Comparison of ENCODE assay signal across 20 cellular contexts in the genomic region with DNA sequence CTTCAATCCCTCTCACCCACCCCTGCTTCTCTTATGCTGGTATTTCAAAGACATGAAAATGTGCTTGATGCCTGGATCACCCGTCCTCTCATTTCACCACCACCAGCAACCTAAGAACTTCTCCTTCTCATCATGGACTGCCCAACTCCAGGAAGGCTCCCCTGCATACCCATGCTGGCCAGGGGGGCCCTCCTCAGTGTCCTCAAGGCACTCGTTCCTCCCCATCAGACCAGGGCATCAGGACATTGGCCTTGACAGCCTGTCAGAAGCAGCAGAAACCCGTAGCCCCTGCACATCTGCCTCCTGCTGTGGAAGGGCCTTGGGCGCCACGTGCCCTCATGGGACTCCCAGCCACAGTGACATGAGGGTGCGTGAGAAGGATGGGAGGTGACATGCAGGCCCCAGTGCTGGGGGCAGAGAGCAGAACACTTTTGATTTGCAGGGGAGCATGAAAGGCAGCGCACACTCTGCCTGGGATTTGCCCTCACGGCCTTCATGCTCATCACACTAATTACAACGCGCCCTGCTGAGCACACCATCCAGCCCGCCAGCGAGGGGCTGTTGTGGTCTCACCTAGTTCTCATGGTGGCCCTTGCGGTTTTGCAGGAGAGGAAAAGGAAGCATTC. TPM values are rescaled to one million over a fixed set of nuclear protein-coding genes. Genes with fewer than 3 reads are reported as not detected.
DNase-seq lines count a peak whose midpoint lies in the region; ATAC-seq and TF ChIP-seq lines count a peak whose summit lies in the region.
"Had no signal": no experiment of that assay in that cellular context is flagged by ENCODE, and none has a peak within 500 bp of the region (broad histone marks: within the 10 kb centered on the region; RNA-seq: fewer than 3 reads in every experiment).

No MANE protein-coding gene starts in this region.

- no peaks in the 10 kb centered on the region for H3K9me3 ChIP-seq in osteoblast (ENCODE audit: low read depth, low read length)
- H3K9me3 ChIP-seq: heart right ventricle, left ventricle myocardium inferior, pancreas, uterus had no signal

- H2AFZ ChIP-seq in osteoblast (ENCODE audit: low read length): no peak overlapping the region

- H3K4me2 ChIP-seq in osteoblast (ENCODE audit: insufficient read depth, low read length): no peak overlapping the region

- no peaks in the 10 kb centered on the region for H3K36me3 Mint-ChIP-seq in effector memory CD8-positive, alpha-beta T cell (ENCODE audit: insufficient read depth)
- H3K36me3 Mint-ChIP-seq: activated CD8-positive, alpha-beta memory T cell treated with anti-CD3 and anti-CD28 coated beads, Interleukin-2, amount 10 ng/mL, durations not matched to agents 7 days and 5 days had no signal

- peaks cover 0 to 1% of the 10 kb centered on the region in 2 donors for H3K9me3 Mint-ChIP-seq in effector memory CD8-positive, alpha-beta T cell
- H3K9me3 Mint-ChIP-seq: activated naive CD8-positive, alpha-beta T cell treated with anti-CD3 and anti-CD28 coated beads, Interleukin-2, amount 50 U/mL, for 24 hours; activated T-helper 2 cell treated with anti-CD3 and anti-CD28 coated beads, Interferon-gamma antibody, Interleukin-2, Interleukin-4, amounts not matched to agents 10 μg/mL and 5 μg/mL and 100 μg/mL, durations not matched to agents 14 hours and 24 hours and 36 hours; dendritic cell treated with granulocyte-macrophage colony-stimulating factor and Interleukin-4, amounts not matched to agents 40 ng/mL and 50 ng/mL, for 4 days had no signal

- H3K36me3 ChIP-seq in osteoblast (ENCODE audit: insufficient read depth, low read length): peaks cover 5% of the 10 kb centered on the region
- H3K36me3 ChIP-seq: heart right ventricle, left ventricle myocardium inferior, pancreas, uterus had no signal

- DNase-seq in DMS53 (lab: John Stamatoyannopoulos, UW): peak; percentile 23
- no peak for DNase-seq in DMS53 treated with DMSO at 0.1 percent for 48 hours (lab: John Stamatoyannopoulos, UW; ENCODE audit: unreplicated experiment)
- DNase-seq in Jurkat, Clone E6-1 (ENCODE audit: low read depth, low spot score): peak; percentile 35
- DNase-seq in effector memory CD8-positive, alpha-beta T cell: no peak
- peak; percentile 38 for DNase-seq in osteoblast (ENCODE audit: insufficient read length, low spot score, missing footprints)
- DNase-seq in cerebellar cortex (ENCODE audit: low spot score): no peak
- no peak for DNase-seq in COLO668 (lab: John Stamatoyannopoulos, UW; ENCODE audit: unreplicated experiment)
- DNase-seq: activated CD8-positive, alpha-beta memory T cell treated with anti-CD3 and anti-CD28 coated beads, Interleukin-2, amount 10 ng/mL, durations not matched to agents 7 days and 5 days; activated naive CD8-positive, alpha-beta T cell treated with anti-CD3 and anti-CD28 coated beads, Interleukin-2, amount 50 U/mL, for 24 hours; heart right ventricle; left ventricle myocardium inferior; NCI-H2107; NCI-H510A treated with DMSO at 0.1 percent for 48 hours; pancreas; uterus had no signal

- TF ChIP-seq CTCF in osteoblast (IDR thresholded peaks at IDR 0.05; ENCODE audit: extremely low read depth, low read depth, low read length): no peak

- H4K20me1 ChIP-seq in osteoblast (ENCODE audit: insufficient read depth, low read length): peaks cover 8% of the 10 kb centered on the region

- no peak overlapping the region for H3K4me3 ChIP-seq in Jurkat, Clone E6-1 (ENCODE audit: low read length)
- no peak overlapping the region for H3K4me3 ChIP-seq in osteoblast (ENCODE audit: insufficient read depth, low read length)

- H3K79me2 ChIP-seq in osteoblast (ENCODE audit: insufficient read depth, low read length): peaks cover 24% of the 10 kb centered on the region

- peaks cover 46 to 61% of the 10 kb centered on the region in 2 donors for H3K27me3 Mint-ChIP-seq in effector memory CD8-positive, alpha-beta T cell

- peaks cover 12% of the 10 kb centered on the region for H3K4me1 ChIP-seq in osteoblast (ENCODE audit: insufficient read depth, low read length)
- H3K4me1 ChIP-seq: pancreas had no signal

- peaks cover 3 to 12% of the 10 kb centered on the region in 2 donors for H3K4me1 Mint-ChIP-seq in effector memory CD8-positive, alpha-beta T cell (ENCODE audit: low read depth in 2 of 2)
- H3K4me1 Mint-ChIP-seq: activated CD8-positive, alpha-beta memory T cell treated with anti-CD3 and anti-CD28 coated beads, Interleukin-2, amount 10 ng/mL, durations not matched to agents 7 days and 5 days had no signal

- H3K4me3 Mint-ChIP-seq in effector memory CD8-positive, alpha-beta T cell: peak overlapping the region; percentile 4 to 76
- H3K4me3 Mint-ChIP-seq: activated CD8-positive, alpha-beta memory T cell treated with anti-CD3 and anti-CD28 coated beads, Interleukin-2, amount 10 ng/mL, durations not matched to agents 7 days and 5 days; activated naive CD8-positive, alpha-beta T cell treated with anti-CD3 and anti-CD28 coated beads, Interleukin-2, amount 50 U/mL, for 24 hours; dendritic cell treated with granulocyte-macrophage colony-stimulating factor and Interleukin-4, amounts not matched to agents 40 ng/mL and 50 ng/mL, for 4 days had no signal

- H3K27me3 ChIP-seq in osteoblast (ENCODE audit: insufficient read depth, low read length): no peaks in the 10 kb centered on the region
- H3K27me3 ChIP-seq: pancreas, uterus had no signal

- ATAC-seq in effector memory CD8-positive, alpha-beta T cell (replicated peaks): no peak
- no peak for ATAC-seq in GM18873 (IDR thresholded peaks at IDR 0.05; ENCODE audit: low FRiP score, unreplicated experiment)
- ATAC-seq: activated CD8-positive, alpha-beta memory T cell treated with anti-CD3 and anti-CD28 coated beads, Interleukin-2, amount 10 ng/mL, durations not matched to agents 7 days and 5 days; activated naive CD8-positive, alpha-beta T cell treated with anti-CD3 and anti-CD28 coated beads, Interleukin-2, amount 50 U/mL, for 24 hours; heart right ventricle; pancreas; sciatic nerve had no signal

- no peak overlapping the region for H3K27ac ChIP-seq in osteoblast (ENCODE audit: low read depth, low read length)
- H3K27ac ChIP-seq: 22Rv1, heart right ventricle, uterus had no signal

- peak overlapping the region in 1 of 2 donors; percentile 55 for H3K27ac Mint-ChIP-seq in effector memory CD8-positive, alpha-beta T cell
- H3K27ac Mint-ChIP-seq: activated CD8-positive, alpha-beta memory T cell treated with anti-CD3 and anti-CD28 coated beads, Interleukin-2, amount 10 ng/mL, durations not matched to agents 7 days and 5 days; activated naive CD8-positive, alpha-beta T cell treated with anti-CD3 and anti-CD28 coated beads, Interleukin-2, amount 50 U/mL, for 24 hours; activated T-helper 2 cell treated with anti-CD3 and anti-CD28 coated beads, Interferon-gamma antibody, Interleukin-2, Interleukin-4, amounts not matched to agents 10 μg/mL and 5 μg/mL and 100 μg/mL, durations not matched to agents 14 hours and 24 hours and 36 hours; dendritic cell treated with granulocyte-macrophage colony-stimulating factor and Interleukin-4, amounts not matched to agents 40 ng/mL and 50 ng/mL, for 4 days had no signal

RNA-seq across cellular contexts. Expression of gene HSPA12A, which starts 1.9 kb away (rescaled TPM):
- 2.5 TPM for polyA plus RNA-seq in Jurkat, Clone E6-1 (2012; ENCODE audit: insufficient read depth, insufficient read length)
- 10.0 and 10.9 TPM in 2 replicates for total RNA-seq in osteoblast
- total RNA-seq: activated CD8-positive, alpha-beta memory T cell treated with anti-CD3 and anti-CD28 coated beads, Interleukin-2, amount 10 ng/mL, durations not matched to agents 7 days and 5 days had no signal

Comparison
In these comparisons a context has a peak if more than half of its experiments do, and no peak if none do; other contexts are left out.
1. DNase-seq: peak in DMS53 (single experiment), Jurkat, Clone E6-1 (single experiment) and osteoblast (single experiment); none in DMS53 treated with DMSO at 0.1 percent for 48 hours (single experiment), effector memory CD8-positive, alpha-beta T cell (0 of 3), cerebellar cortex (single experiment) and COLO668 (single experiment).